1 cellular context compared by ENCODE assay signal in genomic region chr19:40979759-40980158, GRCh38.
TF ChIP-seq lines count a peak whose summit lies in the region.

No MANE protein-coding gene starts in this region.

TF ChIP-seq in liver, 16 proteins besides CTCF, POLR2A, EP300 and RAD21:
- TF ChIP-seq ZBTB33 (IDR thresholded peaks at IDR 0.05), result peak; percentile 96
